In the genomic region with DNA sequence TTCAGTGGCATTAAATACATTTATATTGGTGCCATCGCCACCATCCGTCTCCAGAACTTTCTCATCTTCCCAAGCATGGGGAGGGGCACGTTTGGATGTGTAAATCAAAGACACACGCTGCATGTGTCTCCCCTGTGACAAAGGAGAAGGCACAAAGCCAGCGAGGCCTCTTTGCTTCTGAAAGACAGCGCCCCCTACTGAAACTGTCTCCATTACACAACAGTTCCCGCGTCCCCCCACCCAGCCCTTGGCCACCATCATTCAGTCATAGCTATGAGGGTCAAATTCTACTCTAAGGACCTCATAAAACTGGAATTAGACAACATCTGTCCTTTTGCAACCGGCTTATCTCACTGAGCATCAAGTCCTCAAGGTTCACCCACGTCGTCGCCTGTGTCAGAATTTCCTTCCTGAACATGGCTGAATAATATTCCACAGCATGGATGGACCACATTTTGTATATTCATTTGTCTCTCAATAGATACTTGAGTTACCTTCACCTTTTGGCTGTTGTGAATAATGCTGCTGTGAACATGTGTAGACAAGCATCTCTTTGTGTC, we compare ENCODE assay signal across 12 cellular contexts.
DNase-seq lines count a peak whose midpoint lies in the region; ATAC-seq, FAIRE-seq and TF ChIP-seq lines count a peak whose summit lies in the region.
"Had no signal": no experiment of that assay in that cellular context is flagged by ENCODE, and none has a peak within 500 bp of the region (broad histone marks: within the 10 kb centered on the region; RNA-seq: fewer than 3 reads in every experiment).

No MANE protein-coding gene starts in this region.

- no peak for FAIRE-seq in GM12878 (lab: Jason Lieb, UNC)

- ATAC-seq in GM12878 (no peak), HG03432 (IDR thresholded peaks at IDR 0.05; ENCODE audit: unreplicated experiment) (no peak), GM18505 (IDR thresholded peaks at IDR 0.05; ENCODE audit: unreplicated experiment) (no peak)
- ATAC-seq: effector memory CD8-positive, alpha-beta T cell; stimulated activated naive CD8-positive, alpha-beta T cell treated with anti-CD3 and anti-CD28 coated beads, Interleukin-15, amount 100 ng/mL, for 72 hours had no signal

- H3K9me3 Mint-ChIP-seq in H9 (no peaks in the 10 kb centered on the region; a peak in 2 of 5 replicates), mesothelial cell of epicardium (peaks cover 14% of the 10 kb centered on the region), nephron progenitor cell (peaks cover 6% of the 10 kb centered on the region)
- H3K9me3 Mint-ChIP-seq: effector memory CD8-positive, alpha-beta T cell; memory B cell; stimulated activated naive CD8-positive, alpha-beta T cell treated with anti-CD3 and anti-CD28 coated beads, Interleukin-15, amount 100 ng/mL, for 72 hours had no signal

- POLR2A ChIA-PET in GM12878 (lab: Charles Lee) = no interaction called here

- H3K27me3 Mint-ChIP-seq in H9 (ENCODE audit: low read depth) = peaks cover 28% of the 10 kb centered on the region
- peaks cover 12% of the 10 kb centered on the region for H3K27me3 Mint-ChIP-seq in mesothelial cell of epicardium (ENCODE audit: low read depth)
- H3K27me3 Mint-ChIP-seq in nephron progenitor cell (ENCODE audit: low read depth, poor library complexity) = peaks cover 20% of the 10 kb centered on the region

- H3K4me2 ChIP-seq in H9 (ENCODE audit: insufficient read depth, insufficient read length, low read length) = no peak overlapping the region
- H3K4me2 ChIP-seq in GM12878 (ENCODE audit: control insufficient read depth, insufficient read depth) = no peak overlapping the region

- H3K23me2 ChIP-seq in H9 (ENCODE audit: insufficient read length, low read depth, low read length, poor library complexity, severe bottlenecking) = no peaks in the 10 kb centered on the region

- H3K79me1 ChIP-seq in H9 (ENCODE audit: insufficient read depth, low read depth, low read length, poor library complexity, severe bottlenecking) = no peaks in the 10 kb centered on the region

- H3K4me3 Mint-ChIP-seq in H9 (0 out of 5 replicates have a peak overlapping the region, but pooled peaks of 1 of the 2 experiments have one; percentile 27), mesothelial cell of epicardium (no peak overlapping the region), nephron progenitor cell (no peak overlapping the region)
- H3K4me3 Mint-ChIP-seq: effector memory CD8-positive, alpha-beta T cell; memory B cell; stimulated activated naive CD8-positive, alpha-beta T cell treated with anti-CD3 and anti-CD28 coated beads, Interleukin-15, amount 100 ng/mL, for 72 hours had no signal

- no peak overlapping the region for H3K4ac ChIP-seq in H9 (ENCODE audit: low read depth, low read length)

- no CpG with 5 or more reads among the region's 12 CpGs for WGBS in H9 (ENCODE audit: extremely low coverage, insufficient read length, low lambda C conversion rate)
- WGBS in GM12878 (ENCODE audit: insufficient coverage, insufficient replicate concordance, low lambda C conversion rate, missing lambda C conversion rate) = 57% methylated on average over 12 of the region's 12 CpGs

- H3K79me2 ChIP-seq in H9 (ENCODE audit: insufficient read depth, low read length) = no peaks in the 10 kb centered on the region
- no peaks in the 10 kb centered on the region for H3K79me2 ChIP-seq in GM12878 (ENCODE audit: control insufficient read depth, insufficient read depth, low read length)

- no peak overlapping the region for H2AFZ ChIP-seq in H9 (ENCODE audit: low read length)
- H2AFZ ChIP-seq in GM12878 (ENCODE audit: control insufficient read depth, low read depth, low read length) = no peak overlapping the region

- H3K18ac ChIP-seq in H9 (ENCODE audit: insufficient read length, low read depth, low read length) = no peak overlapping the region

- BruUV-seq in GM12878 (replicated peaks; lab: Mats Ljungman, UMichigan) = no TSS peak

- H4K91ac ChIP-seq in H9 (ENCODE audit: insufficient read length, low read depth, low read length) = no peak overlapping the region

- H2BK120ac ChIP-seq in H9 (ENCODE audit: low read depth, low read length, poor library complexity, severe bottlenecking) = no peak overlapping the region

- H3K9ac ChIP-seq in H9 (ENCODE audit: extremely low read depth, insufficient read length, low read length) (no peak overlapping the region), GM12878 (ENCODE audit: control insufficient read depth, insufficient read depth, low read length) (no peak overlapping the region)

- H3K4me1 ChIP-seq in H9 (ENCODE audit: insufficient read depth, low read length) (no peaks in the 10 kb centered on the region), GM12878 (ENCODE audit: control insufficient read depth, insufficient read depth, low read length) (no peaks in the 10 kb centered on the region)

- H3K27ac Mint-ChIP-seq in H9 (no peak overlapping the region; a peak in 1 of 7 replicates), mesothelial cell of epicardium (no peak overlapping the region), nephron progenitor cell (no peak overlapping the region)
- H3K27ac Mint-ChIP-seq: effector memory CD8-positive, alpha-beta T cell; memory B cell; stimulated activated naive CD8-positive, alpha-beta T cell treated with anti-CD3 and anti-CD28 coated beads, Interleukin-15, amount 100 ng/mL, for 72 hours had no signal

- H3K27ac ChIP-seq in H9 (ENCODE audit: insufficient read length, low read depth, low read length) (no peak overlapping the region), GM12878 (ENCODE audit: control insufficient read depth, insufficient read depth) (no peak overlapping the region)

- in situ Hi-C loops in GM12878 (cut with MboI) = no loop called here

- no peak overlapping the region for H2BK12ac ChIP-seq in H9 (ENCODE audit: insufficient read length, low read depth, low read length)

- H3T11ph ChIP-seq in H9 (ENCODE audit: low read length) = no peak overlapping the region

- no peaks in the 10 kb centered on the region for H4K20me1 ChIP-seq in H9 (ENCODE audit: control insufficient read depth, insufficient read depth, insufficient read length)
- H4K20me1 ChIP-seq in GM12878 (ENCODE audit: control insufficient read depth, insufficient read depth) = no peaks in the 10 kb centered on the region

- no peak overlapping the region for H4K5ac ChIP-seq in H9 (ENCODE audit: insufficient read length, low read depth, low read length)

- no peak overlapping the region for H3K14ac ChIP-seq in H9 (ENCODE audit: insufficient read depth, low read length)

- no peaks in the 10 kb centered on the region; a peak in 1 of 7 replicates for H3K36me3 Mint-ChIP-seq in H9 (ENCODE audit: insufficient read depth in 1 of 3, low read depth in 3 of 3)
- H3K36me3 Mint-ChIP-seq in mesothelial cell of epicardium = no peaks in the 10 kb centered on the region
- H3K36me3 Mint-ChIP-seq in nephron progenitor cell (ENCODE audit: low read depth) = no peaks in the 10 kb centered on the region
- H3K36me3 Mint-ChIP-seq: memory B cell had no signal

- no peak overlapping the region for H2BK15ac ChIP-seq in H9 (ENCODE audit: low read depth, low read length)

- H3K27me3 ChIP-seq in H9 (ENCODE audit: insufficient read depth, low read length) (no peaks in the 10 kb centered on the region; the same call in 1 of the 2 replicates), GM12878 (replicated peaks in 1 of 2; ENCODE audit: control insufficient read depth in 2 of 2, insufficient read depth in 2 of 2, low read length in 1 of 2) (0 out of 4 replicates have a peak, but pooled peaks cover 0 to 2% of the 10 kb centered on the region in 2 experiments)

- intact Hi-C loops in GM12878 (cut with micrococcal nuclease; ENCODE audit: unreplicated experiment) = no loop called here

- no peaks in the 10 kb centered on the region for H3K9me3 ChIP-seq in H9 (ENCODE audit: control insufficient read depth, low read depth, low read length)
- no peaks in the 10 kb centered on the region for H3K9me3 ChIP-seq in GM12878 (replicated peaks; ENCODE audit: control insufficient read depth, insufficient read depth, low read length)

- no peak overlapping the region for H2BK5ac ChIP-seq in H9 (ENCODE audit: insufficient read length, low read length)

- peak; percentile 59 for DNase-seq in ELF-1 (ENCODE audit: low read depth, low spot score)
- DNase-seq in H9 = peak; percentile 61
- no peak for DNase-seq in GM12878 (ENCODE audit: low read depth, low spot score)
- no peak for DNase-seq in mesothelial cell of epicardium (ENCODE audit: low spot score in 2 of 2, unreplicated experiment in 2 of 2)
- DNase-seq in nephron progenitor cell = no peak
- DNase-seq: effector memory CD8-positive, alpha-beta T cell; NCI-H2081; stimulated activated CD4-positive, alpha-beta T cell treated with anti-CD3 and anti-CD28 coated beads, Interleukin-2, amount 100 ng/mL, for 48 hours; stimulated activated naive CD8-positive, alpha-beta T cell treated with anti-CD3 and anti-CD28 coated beads, Interleukin-15, amount 100 ng/mL, for 72 hours had no signal

- no peak overlapping the region for H2BK20ac ChIP-seq in H9 (ENCODE audit: low read depth, low read length, poor library complexity, severe bottlenecking)

- TF ChIP-seq POLR2A in GM12878 (IDR thresholded peaks at IDR 0.05; ENCODE audit: low read depth, low read length) (no peak), GM18505 (IDR thresholded peaks at IDR 0.05; ENCODE audit: borderline replicate concordance, extremely low read depth, insufficient read depth, insufficient read length) (no peak)

- TF ChIP-seq RAD21 in GM12878 (IDR thresholded peaks at IDR 0.05; ENCODE audit: insufficient read depth, low read depth, low read length) = no peak

- TF ChIP-seq CTCF in H9 (conservative IDR thresholded peaks at IDR 0.05) (peak; percentile 83), GM12878 (IDR thresholded peaks at IDR 0.05 in 2 of 3, conservative IDR thresholded peaks at IDR 0.05 in 1 of 3; ENCODE audit: control insufficient read depth in 2 of 3, extremely low read depth in 1 of 3, insufficient read depth in 1 of 3, low read depth in 3 of 3, low read length in 3 of 3) (peak in 2 of 3 experiments; percentile 16 to 26; a peak in 2 of 6 replicates), mesothelial cell of epicardium (IDR thresholded peaks at IDR 0.05; ENCODE audit: unreplicated experiment) (peak; percentile 34), nephron progenitor cell (IDR thresholded peaks at IDR 0.05) (no peak)

- no peak overlapping the region for H3K23ac ChIP-seq in H9 (ENCODE audit: insufficient read length, low read depth, low read length)

- CTCF ChIA-PET in GM12878 (lab: Yijun Ruan, JAX) = no interaction called here

- no peaks in the 10 kb centered on the region for H3K36me3 ChIP-seq in GM12878 (ENCODE audit: control insufficient read depth in 2 of 2, insufficient read depth in 2 of 2, low read length in 1 of 2)

- RAD21 ChIA-PET in GM12878 (lab: Charles Lee; ENCODE audit: unreplicated experiment) = no interaction called here

- no peak overlapping the region for H2AK5ac ChIP-seq in H9 (ENCODE audit: insufficient read length, low read length)

- H4K8ac ChIP-seq in H9 (replicated peaks; ENCODE audit: insufficient read length, low read depth, low read length) = no peak overlapping the region

- no peak for TF ChIP-seq EP300 in GM12878 (IDR thresholded peaks at IDR 0.05; ENCODE audit: borderline replicate concordance in 1 of 2, control insufficient read depth in 1 of 2, low read depth in 2 of 2, low read length in 2 of 2)

- H3K56ac ChIP-seq in H9 (ENCODE audit: insufficient read length, low read depth, low read length) = no peak overlapping the region

- SMC1A ChIA-PET in GM12878 (lab: Charles Lee; ENCODE audit: uncharacterized antibody, unreplicated experiment) = no interaction called here

- H3K4me1 Mint-ChIP-seq in H9 = peaks cover 3 to 4% of the 10 kb centered on the region in 2 experiments
- H3K4me1 Mint-ChIP-seq in mesothelial cell of epicardium = peaks cover 14% of the 10 kb centered on the region
- peaks cover 16% of the 10 kb centered on the region for H3K4me1 Mint-ChIP-seq in nephron progenitor cell
- H3K4me1 Mint-ChIP-seq: memory B cell had no signal

- no peak overlapping the region for H3K4me3 ChIP-seq in GM12878

Comparison
In these comparisons a context has a peak if more than half of its experiments do, and no peak if none do; other contexts are left out.
1. DNase-seq: peak in ELF-1 (single experiment) and H9 (single experiment); none in GM12878 (single experiment), mesothelial cell of epicardium (0 of 2) and nephron progenitor cell (single experiment).